8 cellular contexts compared by ENCODE assay signal in the genomic region with DNA sequence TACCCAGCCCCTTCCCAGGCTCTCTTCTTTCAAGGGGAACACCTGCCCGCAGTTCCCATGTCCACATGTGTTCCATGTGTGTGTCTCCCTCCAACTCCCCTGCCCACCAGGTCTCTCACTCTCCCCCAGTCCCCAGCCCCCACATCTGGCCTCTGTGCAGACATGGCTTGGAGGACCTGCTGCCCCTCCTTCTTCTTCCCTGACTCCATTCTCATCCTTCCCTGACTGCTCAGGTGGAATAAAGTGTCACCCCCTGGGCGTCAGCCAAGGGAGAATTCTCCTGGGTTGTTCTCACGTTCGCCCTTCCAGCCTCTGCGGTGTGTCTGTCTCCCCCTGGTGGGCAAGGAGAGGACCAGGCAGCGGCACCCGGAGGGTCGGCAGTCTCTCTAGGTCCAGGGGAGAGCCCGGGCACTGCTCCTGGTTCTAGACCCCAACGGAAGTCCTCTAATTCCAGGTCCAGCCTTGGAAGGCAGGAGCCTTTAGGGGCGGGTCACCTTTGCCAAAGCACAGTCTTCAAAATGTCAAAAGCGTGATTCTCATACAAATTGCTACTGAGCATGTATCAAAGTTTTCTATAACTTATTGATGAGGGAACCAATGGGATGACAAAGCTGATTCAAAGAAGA. TPM values are rescaled to one million over a fixed set of nuclear protein-coding genes. Genes with fewer than 3 reads are reported as not detected.
DNase-seq lines count a peak whose midpoint lies in the region; ATAC-seq and TF ChIP-seq lines count a peak whose summit lies in the region.

No MANE protein-coding gene starts in this region.

- peaks cover 17% of the 10 kb centered on the region for H3K27me3 Mint-ChIP-seq in activated T-helper 1 cell treated with anti-CD3 and anti-CD28 coated beads, Interleukin-12 subunit alpha, Interleukin-12 subunit beta, Interleukin-2, Interleukin-4 antibody, amounts not matched to agents 30 ng/mL and 10 ng/mL and 1 ng/mL, durations not matched to agents 14 hours and 24 hours and 36 hours (ENCODE audit: insufficient read depth)

- H3K9me2 ChIP-seq in DOHH2 (replicated peaks; ENCODE audit: control insufficient read depth, low read length): no peaks in the 10 kb centered on the region

- in situ Hi-C loops in KBM-7 (cut with MboI; ENCODE audit: low pct_unique_long_range_greater_than_20kb, low sequenced_read_pairs): no loop called here

- H3K9me3 ChIP-seq in DOHH2 (ENCODE audit: control insufficient read depth, insufficient read depth, low read length) (no peaks in the 10 kb centered on the region), gastroesophageal sphincter (no peaks in the 10 kb centered on the region)

- DNase-seq in KBM-7 (peak; percentile 70), RPMI8226 (peak; percentile 71), retina (peak; percentile 79), cerebellum (ENCODE audit: low spot score) (no peak)
- DNase-seq in activated T-helper 1 cell treated with anti-CD3 and anti-CD28 coated beads, Interleukin-12 subunit alpha, Interleukin-12 subunit beta, Interleukin-2, Interleukin-4 antibody, amounts not matched to agents 30 ng/mL and 10 ng/mL and 1 ng/mL, durations not matched to agents 14 hours and 24 hours and 36 hours (ENCODE audit: low spot score): peak; percentile 65

- TF ChIP-seq CTCF in DOHH2 (IDR thresholded peaks at IDR 0.05; ENCODE audit: low read depth, low read length, poor library complexity, severe bottlenecking): peak; percentile 95
- TF ChIP-seq CTCF in gastroesophageal sphincter (IDR thresholded peaks at IDR 0.05): peak in 3 of 4 experiments; percentile 47 to 75 (median 51)

- no peaks in the 10 kb centered on the region for H4K20me1 ChIP-seq in DOHH2 (ENCODE audit: control insufficient read depth, insufficient read depth, low read depth, low read length)

- WGBS in gastroesophageal sphincter (ENCODE audit: low coverage in 1 of 2), 2 donors: 54 to 67% methylated on average over 1 to 2 of the region's 12 CpGs

- H3K79me2 ChIP-seq in DOHH2 (ENCODE audit: control insufficient read depth, low read length): no peaks in the 10 kb centered on the region

- peaks cover 30% of the 10 kb centered on the region for H3K4me1 Mint-ChIP-seq in activated T-helper 1 cell treated with anti-CD3 and anti-CD28 coated beads, Interleukin-12 subunit alpha, Interleukin-12 subunit beta, Interleukin-2, Interleukin-4 antibody, amounts not matched to agents 30 ng/mL and 10 ng/mL and 1 ng/mL, durations not matched to agents 14 hours and 24 hours and 36 hours (ENCODE audit: low read depth)

- H3K4me3 ChIP-seq in DOHH2 (ENCODE audit: low read length): no peak overlapping the region
- no peak overlapping the region for H3K4me3 ChIP-seq in gastroesophageal sphincter

- H3K27ac ChIP-seq in DOHH2 (ENCODE audit: low read depth, low read length) (no peak overlapping the region), gastroesophageal sphincter (no peak overlapping the region)

- H3K4me2 ChIP-seq in DOHH2 (ENCODE audit: low read length): no peak overlapping the region

- H3F3A ChIP-seq in DOHH2 (ENCODE audit: control insufficient read depth, insufficient read depth): no peaks in the 10 kb centered on the region

- no peak for TF ChIP-seq EP300 in gastroesophageal sphincter (IDR thresholded peaks at IDR 0.05)

- H3K4me3 Mint-ChIP-seq in activated T-helper 1 cell treated with anti-CD3 and anti-CD28 coated beads, Interleukin-12 subunit alpha, Interleukin-12 subunit beta, Interleukin-2, Interleukin-4 antibody, amounts not matched to agents 30 ng/mL and 10 ng/mL and 1 ng/mL, durations not matched to agents 14 hours and 24 hours and 36 hours: peak overlapping the region; percentile 45

- peak overlapping the region; percentile 80 for H3K27ac Mint-ChIP-seq in activated T-helper 1 cell treated with anti-CD3 and anti-CD28 coated beads, Interleukin-12 subunit alpha, Interleukin-12 subunit beta, Interleukin-2, Interleukin-4 antibody, amounts not matched to agents 30 ng/mL and 10 ng/mL and 1 ng/mL, durations not matched to agents 14 hours and 24 hours and 36 hours

- H3K9me3 Mint-ChIP-seq in activated T-helper 1 cell treated with anti-CD3 and anti-CD28 coated beads, Interleukin-12 subunit alpha, Interleukin-12 subunit beta, Interleukin-2, Interleukin-4 antibody, amounts not matched to agents 30 ng/mL and 10 ng/mL and 1 ng/mL, durations not matched to agents 14 hours and 24 hours and 36 hours: no peaks in the 10 kb centered on the region

- H3K36me3 ChIP-seq in DOHH2 (ENCODE audit: control insufficient read depth, low read length) (no peaks in the 10 kb centered on the region), gastroesophageal sphincter (no peaks in the 10 kb centered on the region)

- intact Hi-C loops in activated T-helper 1 cell treated with anti-CD3 and anti-CD28 coated beads, Interleukin-12 subunit alpha, Interleukin-12 subunit beta, Interleukin-2, Interleukin-4 antibody, amounts not matched to agents 30 ng/mL and 10 ng/mL and 1 ng/mL, durations not matched to agents 14 hours and 24 hours and 36 hours (cut with micrococcal nuclease): loop anchor here (1.0 kb wide), 3 partner anchors 8 to 55 kb away; no protein-coding TSS in a partner anchor

- peaks cover 3% of the 10 kb centered on the region for H3K36me3 Mint-ChIP-seq in activated T-helper 1 cell treated with anti-CD3 and anti-CD28 coated beads, Interleukin-12 subunit alpha, Interleukin-12 subunit beta, Interleukin-2, Interleukin-4 antibody, amounts not matched to agents 30 ng/mL and 10 ng/mL and 1 ng/mL, durations not matched to agents 14 hours and 24 hours and 36 hours (ENCODE audit: low read depth)

- peaks cover 7% of the 10 kb centered on the region for H3K27me3 ChIP-seq in DOHH2 (ENCODE audit: control insufficient read depth, low read length)
- H3K27me3 ChIP-seq in gastroesophageal sphincter: no peaks in the 10 kb centered on the region

- no peak for TF ChIP-seq POLR2A in gastroesophageal sphincter (IDR thresholded peaks at IDR 0.05)

- H3K4me1 ChIP-seq in DOHH2 (ENCODE audit: control insufficient read depth, low read length): no peaks in the 10 kb centered on the region
- H3K4me1 ChIP-seq in gastroesophageal sphincter: no peaks in the 10 kb centered on the region

- ATAC-seq in gastroesophageal sphincter (peak; percentile 49), GM18907 (IDR thresholded peaks at IDR 0.05; ENCODE audit: unreplicated experiment) (no peak)

RNA-seq across cellular contexts. Expression of a gene that starts 50.5 kb away (rescaled TPM):
- 12.3 and 12.6 TPM in 2 replicates for total RNA-seq in activated T-helper 1 cell treated with anti-CD3 and anti-CD28 coated beads, Interleukin-12 subunit alpha, Interleukin-12 subunit beta, Interleukin-2, Interleukin-4 antibody, amounts not matched to agents 30 ng/mL and 10 ng/mL and 1 ng/mL, durations not matched to agents 14 hours and 24 hours and 36 hours
- total RNA-seq in gastroesophageal sphincter (10 to 100 TPM; 14.5 to 36.6 (median 19.6) TPM), cerebellum (6.2 TPM)

RNA-seq across cellular contexts. Expression of a gene that starts 57.4 kb away (rescaled TPM):
- 0.31 and 0.76 TPM in 2 replicates for total RNA-seq in activated T-helper 1 cell treated with anti-CD3 and anti-CD28 coated beads, Interleukin-12 subunit alpha, Interleukin-12 subunit beta, Interleukin-2, Interleukin-4 antibody, amounts not matched to agents 30 ng/mL and 10 ng/mL and 1 ng/mL, durations not matched to agents 14 hours and 24 hours and 36 hours
- 1 to 10 TPM in 3 of 4 donors, not detected in 1; 1.9 to 7.1 (median 2.3) TPM for total RNA-seq in gastroesophageal sphincter
- total RNA-seq in cerebellum: 19.9 TPM
